In genomic region chr3:14125193-14126016, GRCh38 we compare ENCODE assay signal across 8 cellular contexts. TPM values are rescaled to one million over a fixed set of nuclear protein-coding genes. Genes with fewer than 3 reads are reported as not detected.
DNase-seq lines count a peak whose midpoint lies in the region; ATAC-seq, FAIRE-seq and TF ChIP-seq lines count a peak whose summit lies in the region.

No MANE protein-coding gene starts in this region.

- DNase-seq in DMS 273 (lab: John Stamatoyannopoulos, UW; ENCODE audit: unreplicated experiment): peak; percentile 74
- DNase-seq in DMS 273 treated with DMSO at 0.1 percent for 48 hours (lab: John Stamatoyannopoulos, UW): no peak
- peak; percentile 1 to 11 for DNase-seq in NCI-H1930 (lab: John Stamatoyannopoulos, UW)
- DNase-seq in activated CD4-positive, alpha-beta T cell treated with anti-CD3 and anti-CD28 coated beads, Interleukin-2, amount 50 U/mL, for 48 hours: peak; percentile 60 to 70
- DNase-seq in H1 (ENCODE audit: low read depth in 1 of 2, low spot score in 2 of 2): peak in 1 of 2 experiments; percentile 67
- DNase-seq in stimulated activated CD8-positive, alpha-beta memory T cell treated with anti-CD3 and anti-CD28 coated beads, Interleukin-15, amount 100 ng/mL, for 48 hours (ENCODE audit: low read depth in 2 of 2): peak; percentile 45 to 59

- TF ChIP-seq EP300 in H1 (IDR thresholded peaks at IDR 0.05; ENCODE audit: borderline replicate concordance in 1 of 2, low read depth in 2 of 2, low read length in 2 of 2): peak in 1 of 2 experiments; percentile 72; a peak in 1 of 3 replicates

- H2AK5ac ChIP-seq in H1 (ENCODE audit: low read depth, low read length): no peak overlapping the region

- CTCF ChIA-PET in H1 (lab: Charles Lee; ENCODE audit: partially characterized antibody): interaction anchor here (0.8 to 3.9 kb wide), 14 partner anchors 10 to 953 kb away, joined by 3 to 37 read pairs (median 4); no protein-coding TSS in a partner anchor

- H2BK15ac ChIP-seq in H1 (ENCODE audit: low read length): no peak overlapping the region; the same call in 1 of the 2 replicates

- H3K4me3 ChIP-seq in H1 (ENCODE audit: extremely low read depth in 1 of 4, insufficient read depth in 2 of 4, low read depth in 3 of 4, low read length in 4 of 4): peak overlapping the region; percentile 90 to 97 (median 91)
- peak overlapping the region; percentile 97 for H3K4me3 ChIP-seq in mesodermal cell (ENCODE audit: extremely low read depth, insufficient read depth, low read length, poor library complexity, severe bottlenecking)

- H3K79me1 ChIP-seq in H1 (ENCODE audit: low read depth, low read length): peaks cover 14% of the 10 kb centered on the region

- H3K14ac ChIP-seq in H1 (ENCODE audit: insufficient read length): no peak overlapping the region

- H3K27ac ChIP-seq in H1 (ENCODE audit: low read depth, low read length) (peak overlapping the region; percentile 41), mesodermal cell (ENCODE audit: low read depth, low read length, severe bottlenecking) (peak overlapping the region; percentile 92)

- H2BK20ac ChIP-seq in H1 (ENCODE audit: low read length): no peak overlapping the region

- ATAC-seq in HG02763 (IDR thresholded peaks at IDR 0.05; ENCODE audit: unreplicated experiment): peak; percentile 20

- H2BK5ac ChIP-seq in H1 (ENCODE audit: low read depth, low read length): peak overlapping the region; percentile 41

- H3K36me3 ChIP-seq in H1 (ENCODE audit: control insufficient read depth in 2 of 4, insufficient read depth in 4 of 4, low read length in 3 of 4) (peaks cover 2 to 14% (median 9%) of the 10 kb centered on the region in 4 experiments; a peak in 6 of 8 replicates), mesodermal cell (ENCODE audit: control insufficient read depth, insufficient read depth, low read length) (peaks cover 70% of the 10 kb centered on the region)

- peak overlapping the region; percentile 49 for H3K4ac ChIP-seq in H1 (replicated peaks; ENCODE audit: insufficient read length, low read depth, low read length)

- POLR2A ChIA-PET in H1 (lab: Charles Lee; ENCODE audit: partially characterized antibody): interaction anchor here (0.5 to 4.7 kb wide), 24 partner anchors 8 to 474 kb away, joined by 3 to 46 read pairs (median 4); partner anchors contain the start of genes LSM3 and XPC

- H3K79me2 ChIP-seq in H1 (ENCODE audit: control insufficient read depth in 1 of 2, insufficient read depth in 2 of 2, low read length in 2 of 2): peaks cover 7 to 33% of the 10 kb centered on the region in 2 experiments

- H3K23ac ChIP-seq in H1 (ENCODE audit: insufficient read length): no peak overlapping the region

- peak overlapping the region; percentile 72 to 85 (median 85) for H3K9ac ChIP-seq in H1 (replicated peaks in 1 of 4; ENCODE audit: extremely low read depth in 1 of 4, low read depth in 3 of 4, low read length in 3 of 4)

- H3K4me1 ChIP-seq in H1 (replicated peaks in 1 of 4; ENCODE audit: control insufficient read depth in 3 of 4, insufficient read depth in 4 of 4, low read length in 3 of 4) (peaks cover 0 to 14% (median 10%) of the 10 kb centered on the region in 4 experiments; a peak in 6 of 7 replicates), mesodermal cell (ENCODE audit: control insufficient read depth, insufficient read depth, low read length, poor library complexity, severe bottlenecking) (peaks cover 25% of the 10 kb centered on the region)

- no peaks in the 10 kb centered on the region for H3K27me3 ChIP-seq in H1 (replicated peaks in 1 of 4; ENCODE audit: control insufficient read depth in 3 of 4, extremely low read depth in 1 of 4, insufficient read depth in 3 of 4, low read length in 3 of 4)

- H2BK12ac ChIP-seq in H1 (ENCODE audit: low read depth, low read length): no peak overlapping the region

- no peak overlapping the region for H2BK120ac ChIP-seq in H1 (replicated peaks; ENCODE audit: low read depth, low read length)

- H4K91ac ChIP-seq in H1 (replicated peaks; ENCODE audit: insufficient read length, low read length): peak overlapping the region; percentile 12

- H3K23me2 ChIP-seq in H1 (ENCODE audit: low read depth, low read length): peaks cover 14% of the 10 kb centered on the region

- no peak overlapping the region for H3K56ac ChIP-seq in H1 (replicated peaks; ENCODE audit: insufficient read length, low read depth, low read length)

- peak overlapping the region; percentile 85 for H2AFZ ChIP-seq in H1 (ENCODE audit: low read length)

- WGBS in H1 (ENCODE audit: extremely low coverage in 1 of 2, insufficient coverage in 1 of 2, insufficient read length in 1 of 2, insufficient replicate concordance in 2 of 2, low coverage in 1 of 2, low lambda C conversion rate in 2 of 2, missing lambda C conversion rate in 1 of 2), 2 experiments: 3% methylated on average over 29 of the region's 44 CpGs; no CpG with 5 or more reads in 1 of the 2 experiments
- 0 to 1% methylated on average over 36 to 42 of the region's 44 CpGs for WGBS in mesodermal cell (ENCODE audit: insufficient coverage in 2 of 2), 2 experiments

- H3K18ac ChIP-seq in H1 (ENCODE audit: extremely low read depth, low read length): no peak overlapping the region

- no peak for TF ChIP-seq POLR2A in H1 (IDR thresholded peaks at IDR 0.05; ENCODE audit: control extremely low read depth in 1 of 2, low read depth in 2 of 2, low read length in 2 of 2)

- peak in 1 of 2 experiments; percentile 19; a peak in 2 of 4 replicates for TF ChIP-seq RAD21 in H1 (IDR thresholded peaks at IDR 0.05 in 1 of 2, conservative IDR thresholded peaks at IDR 0.05 in 1 of 2; ENCODE audit: low read depth in 2 of 2, low read length in 2 of 2)

- peak overlapping the region; percentile 96 to 99 for H3K4me2 ChIP-seq in H1 (ENCODE audit: insufficient read depth in 1 of 2, low read depth in 2 of 2, low read length in 2 of 2)

- peak overlapping the region; percentile 90 for H4K8ac ChIP-seq in H1 (ENCODE audit: extremely low read depth, insufficient read depth, low read length)

- H3K9me3 ChIP-seq in H1 (ENCODE audit: insufficient read depth in 2 of 2, low read depth in 1 of 2, low read length in 1 of 2): no peaks in the 10 kb centered on the region
- no peaks in the 10 kb centered on the region for H3K9me3 ChIP-seq in mesodermal cell (ENCODE audit: control insufficient read depth, low read length)

- peaks cover 2 to 13% of the 10 kb centered on the region in 2 experiments for H4K20me1 ChIP-seq in H1 (replicated peaks in 1 of 2; ENCODE audit: control insufficient read depth in 1 of 2, insufficient read depth in 2 of 2, low read length in 2 of 2)

- peak overlapping the region; percentile 47 for H4K5ac ChIP-seq in H1 (ENCODE audit: insufficient read length, low read depth, low read length)

- TF ChIP-seq CTCF in H1 (IDR thresholded peaks at IDR 0.05; ENCODE audit: control extremely low read depth in 1 of 3, insufficient read depth in 1 of 3, low read depth in 1 of 3, low read length in 3 of 3): 0 out of 4 replicates have a peak, but pooled peaks of 1 of the 3 experiments have one; percentile 6

- no peak for FAIRE-seq in H1 (lab: Jason Lieb, UNC)

RNA-seq across cellular contexts. Expression of gene TMEM43, which starts 0.6 kb away (rescaled TPM):
- 27.0 and 27.4 TPM in 2 replicates for total RNA-seq in H1 (2021; fragmentation: NEBNext Ultra II Directional; extraction: Animal tissue kit (Norgen Biotek cat#: 25700))
- 33.7 and 38.2 TPM in 2 replicates for polyA plus RNA-seq in H1 (2011; rRNA removed)
- 33.9 TPM for polyA plus RNA-seq in H1 (2011; cell fraction: cytosol; rRNA removed)
- 39.5 TPM for polyA plus RNA-seq in H1 (2011; cell fraction: nucleus; rRNA removed)
- polyA plus RNA-seq in H1 (2012, experiment 1 of 2): 21.2 to 24.6 TPM (median 23.9 TPM) in 4 replicates
- polyA plus RNA-seq in H1 (2012, experiment 2 of 2): 22.3 TPM
- 34.5 TPM for polyA plus RNA-seq in H1 (2013, experiment 1 of 2)
- 37.3 TPM for polyA plus RNA-seq in H1 (2013, experiment 2 of 2)
- polyA minus RNA-seq in H1 (2011; rRNA and poly(A)+ RNA removed): 35.2 and 35.8 TPM in 2 replicates
- polyA minus RNA-seq in H1 (2011; cell fraction: cytosol; rRNA and poly(A)+ RNA removed): 14.5 TPM
- polyA minus RNA-seq in H1 (2011; cell fraction: nucleus; rRNA and poly(A)+ RNA removed): 13.5 TPM
- 65.4 TPM for polyA plus RNA-seq in mesodermal cell (2013, experiment 1 of 2)
- polyA plus RNA-seq in mesodermal cell (2013, experiment 2 of 2): 57.0 TPM

RNA-seq across cellular contexts. Expression of gene CHCHD4, which starts 0.7 kb away (rescaled TPM):
- total RNA-seq in H1 (2021; fragmentation: NEBNext Ultra II Directional; extraction: Animal tissue kit (Norgen Biotek cat#: 25700)): 20.6 and 22.3 TPM in 2 replicates
- 10.8 and 15.0 TPM in 2 replicates for polyA plus RNA-seq in H1 (2011; rRNA removed)
- polyA plus RNA-seq in H1 (2011; cell fraction: cytosol; rRNA removed): 17.2 TPM
- polyA plus RNA-seq in H1 (2011; cell fraction: nucleus; rRNA removed): 4.9 TPM
- polyA plus RNA-seq in H1 (2012, experiment 1 of 2): 17.2 to 24.5 TPM (median 20.8 TPM) in 4 replicates
- polyA plus RNA-seq in H1 (2012, experiment 2 of 2): 13.2 TPM
- polyA plus RNA-seq in H1 (2013, experiment 1 of 2): 17.2 TPM
- 16.3 TPM for polyA plus RNA-seq in H1 (2013, experiment 2 of 2)
- polyA minus RNA-seq in H1 (2011; rRNA and poly(A)+ RNA removed): 9.8 and 11.9 TPM in 2 replicates
- 8.6 TPM for polyA minus RNA-seq in H1 (2011; cell fraction: cytosol; rRNA and poly(A)+ RNA removed)
- polyA minus RNA-seq in H1 (2011; cell fraction: nucleus; rRNA and poly(A)+ RNA removed): 4.8 TPM
- polyA plus RNA-seq in mesodermal cell (2013, experiment 1 of 2): 19.8 TPM
- 15.9 TPM for polyA plus RNA-seq in mesodermal cell (2013, experiment 2 of 2)

RNA-seq across cellular contexts. Expression of gene XPC, which starts 53.0 kb away (rescaled TPM):
- 27.3 and 27.7 TPM in 2 replicates for total RNA-seq in H1 (2021; fragmentation: NEBNext Ultra II Directional; extraction: Animal tissue kit (Norgen Biotek cat#: 25700))
- polyA plus RNA-seq in H1 (2011; rRNA removed): 8.8 and 13.0 TPM in 2 replicates
- 14.6 TPM for polyA plus RNA-seq in H1 (2011; cell fraction: cytosol; rRNA removed)
- polyA plus RNA-seq in H1 (2011; cell fraction: nucleus; rRNA removed): 25.3 TPM
- polyA plus RNA-seq in H1 (2012, experiment 1 of 2): 25.3 to 31.0 TPM (median 28.3 TPM) in 4 replicates
- 5.1 TPM for polyA plus RNA-seq in H1 (2012, experiment 2 of 2)
- polyA plus RNA-seq in H1 (2013, experiment 1 of 2): 20.2 TPM
- polyA plus RNA-seq in H1 (2013, experiment 2 of 2): 20.5 TPM
- polyA minus RNA-seq in H1 (2011; rRNA and poly(A)+ RNA removed): 19.7 and 22.0 TPM in 2 replicates
- polyA minus RNA-seq in H1 (2011; cell fraction: cytosol; rRNA and poly(A)+ RNA removed): 15.0 TPM
- 30.3 TPM for polyA minus RNA-seq in H1 (2011; cell fraction: nucleus; rRNA and poly(A)+ RNA removed)
- 40.8 TPM for polyA plus RNA-seq in mesodermal cell (2013, experiment 1 of 2)
- 42.1 TPM for polyA plus RNA-seq in mesodermal cell (2013, experiment 2 of 2)

RNA-seq across cellular contexts. Expression of gene LSM3, which starts 53.2 kb away (rescaled TPM):
- 24.8 and 25.4 TPM in 2 replicates for total RNA-seq in H1 (2021; fragmentation: NEBNext Ultra II Directional; extraction: Animal tissue kit (Norgen Biotek cat#: 25700))
- polyA plus RNA-seq in H1 (2011; rRNA removed): 3.4 and 7.1 TPM in 2 replicates
- polyA plus RNA-seq in H1 (2011; cell fraction: cytosol; rRNA removed): 15.4 TPM
- 1.3 TPM for polyA plus RNA-seq in H1 (2011; cell fraction: nucleus; rRNA removed)
- 16.4 to 38.9 TPM (median 17.3 TPM) in 4 replicates for polyA plus RNA-seq in H1 (2012, experiment 1 of 2)
- 21.4 TPM for polyA plus RNA-seq in H1 (2012, experiment 2 of 2)
- 35.7 TPM for polyA plus RNA-seq in H1 (2013, experiment 1 of 2)
- polyA plus RNA-seq in H1 (2013, experiment 2 of 2): 36.0 TPM
- 1.9 and 2.8 TPM in 2 replicates for polyA minus RNA-seq in H1 (2011; rRNA and poly(A)+ RNA removed)
- polyA minus RNA-seq in H1 (2011; cell fraction: cytosol; rRNA and poly(A)+ RNA removed): 2.4 TPM
- polyA minus RNA-seq in H1 (2011; cell fraction: nucleus; rRNA and poly(A)+ RNA removed): 7.5 TPM
- 20.9 TPM for polyA plus RNA-seq in mesodermal cell (2013, experiment 1 of 2)
- polyA plus RNA-seq in mesodermal cell (2013, experiment 2 of 2): 24.4 TPM
